Comparison of ENCODE assay signal across 15 cellular contexts in genomic region chr5:916441-917293, GRCh38.
"Had no signal": no experiment of that assay in that cellular context is flagged by ENCODE, and none has a peak within 500 bp of the region (broad histone marks: within the 10 kb centered on the region; RNA-seq: fewer than 3 reads in every experiment).

No MANE protein-coding gene starts in this region.

- ATAC-seq: activated CD4-positive, alpha-beta T cell treated with anti-CD3 and anti-CD28 coated beads for 36 hours; effector memory CD8-positive, alpha-beta T cell; natural killer cell had no signal

- DNase-seq: activated CD4-positive, alpha-beta T cell treated with anti-CD3 and anti-CD28 coated beads for 36 hours; activated CD4-positive, alpha-beta T cell treated with anti-CD3 and anti-CD28 coated beads, Interleukin-2, amount 50 U/mL, for 48 hours; activated naive CD4-positive, alpha-beta T cell; activated naive CD8-positive, alpha-beta T cell treated with anti-CD3 and anti-CD28 coated beads for 36 hours; amniotic stem cell; dermis blood vessel endothelial cell; effector memory CD8-positive, alpha-beta T cell; foreskin fibroblast; natural killer cell; stimulated activated CD4-positive, alpha-beta T cell treated with anti-CD3 and anti-CD28 coated beads, Interleukin-2, amount 100 ng/mL, for 24 hours; T-helper 2 cell; transverse colon had no signal

- H3K27ac ChIP-seq: hepatocyte, neutrophil, transverse colon, VCaP had no signal

- H3K27me3 ChIP-seq: hepatocyte, neutrophil, transverse colon had no signal

- H3K9me3 ChIP-seq: neutrophil, transverse colon had no signal

- H3K4me1 ChIP-seq: transverse colon had no signal

- H3K4me3 ChIP-seq: hepatocyte, transverse colon had no signal
